In genomic region chr6:293185-294174, GRCh38 we compare ENCODE assay signal across 8 cellular contexts. TPM values are rescaled to one million over a fixed set of nuclear protein-coding genes. Genes with fewer than 3 reads are reported as not detected.
DNase-seq lines count a peak whose midpoint lies in the region; ATAC-seq, FAIRE-seq and TF ChIP-seq lines count a peak whose summit lies in the region.

No MANE protein-coding gene starts in this region.

- peaks cover 4% of the 10 kb centered on the region for H3K9me3 ChIP-seq in neural progenitor cell (ENCODE audit: low read depth)

- 41% methylated on average over 24 of the region's 24 CpGs for WGBS in urinary bladder

- peaks cover 23% of the 10 kb centered on the region for H3K9me3 Mint-ChIP-seq in neural progenitor cell

- no peak overlapping the region for H3K27ac ChIP-seq in neural progenitor cell
- H3K27ac ChIP-seq in urinary bladder (ENCODE audit: low read depth): peak overlapping the region; percentile 98

- H3K9ac ChIP-seq in neural progenitor cell: no peak overlapping the region

- peaks cover 9% of the 10 kb centered on the region for H3K4me1 ChIP-seq in neural progenitor cell
- H3K4me1 ChIP-seq in urinary bladder (ENCODE audit: insufficient read depth): no peaks in the 10 kb centered on the region

- peak overlapping the region; percentile 72 for H3K4me3 ChIP-seq in epithelial cell of proximal tubule (ENCODE audit: low read depth, low read length)
- peak overlapping the region; percentile 60 for H3K4me3 ChIP-seq in neural progenitor cell
- peak overlapping the region; percentile 73 for H3K4me3 ChIP-seq in urinary bladder (ENCODE audit: low read depth, low read length)

- H2AFZ ChIP-seq in neural progenitor cell (replicated peaks): peak overlapping the region; percentile 92

- H3K4me3 Mint-ChIP-seq in neural progenitor cell: peak overlapping the region; percentile 96

- peaks cover 4% of the 10 kb centered on the region for H4K20me1 ChIP-seq in neural progenitor cell (ENCODE audit: low read depth)

- H3K4me2 ChIP-seq in neural progenitor cell: peak overlapping the region; percentile 88

- peaks cover 5% of the 10 kb centered on the region for H3K27me3 Mint-ChIP-seq in neural progenitor cell (ENCODE audit: insufficient read depth, low read depth)

- no peak for ATAC-seq in GM18502 (IDR thresholded peaks at IDR 0.05; ENCODE audit: poor library complexity, unreplicated experiment)

- no peaks in the 10 kb centered on the region for H3K36me3 Mint-ChIP-seq in neural progenitor cell

- DNase-seq in GM19239 (ENCODE audit: insufficient read length, low spot score) (no peak), epithelial cell of proximal tubule (ENCODE audit: low read depth) (peak; percentile 9), neural progenitor cell (ENCODE audit: low spot score) (peak; percentile 53), HuH-7.5 (ENCODE audit: low spot score) (no peak), germinal center (ENCODE audit: low spot score) (no peak)
- DNase-seq in activated CD4-positive, alpha-beta T cell treated with anti-CD3 and anti-CD28 coated beads, Interleukin-2, amount 50 U/mL, for 24 hours (ENCODE audit: low read depth in 1 of 2, low spot score in 1 of 2): peak; percentile 22 to 32

- H3F3A ChIP-seq in neural progenitor cell (ENCODE audit: low read depth): peaks cover 23% of the 10 kb centered on the region

- peak; percentile 86 for FAIRE-seq in GM19239 (lab: Jason Lieb, UNC)

- H3K27me3 ChIP-seq in neural progenitor cell: no peaks in the 10 kb centered on the region

- H3K4me1 Mint-ChIP-seq in neural progenitor cell: peaks cover 26% of the 10 kb centered on the region

- TF ChIP-seq CTCF in epithelial cell of proximal tubule (conservative IDR thresholded peaks at IDR 0.05; ENCODE audit: low read depth, low read length) (no peak), neural progenitor cell (IDR thresholded peaks at IDR 0.05) (no peak)

- H3K36me3 ChIP-seq in neural progenitor cell (no peaks in the 10 kb centered on the region), urinary bladder (ENCODE audit: insufficient read depth) (no peaks in the 10 kb centered on the region)

- peak overlapping the region; percentile 55 for H3K27ac Mint-ChIP-seq in neural progenitor cell

- H3K79me2 ChIP-seq in neural progenitor cell (ENCODE audit: low read depth): peaks cover 38% of the 10 kb centered on the region

RNA-seq across cellular contexts. Expression of gene DUSP22, which starts 1.2 kb away (rescaled TPM):
- total RNA-seq in epithelial cell of proximal tubule: 25.3 and 30.5 TPM in 2 replicates
- total RNA-seq in neural progenitor cell (ENCODE audit: low replicate concordance): 40.0 and 51.3 TPM in 2 replicates
- 23.2 TPM for total RNA-seq in urinary bladder
- 59.0 TPM for polyA plus RNA-seq in urinary bladder

Comparison
In these comparisons a context has a peak if more than half of its experiments do, and no peak if none do; other contexts are left out.
1. DNase-seq: peak in activated CD4-positive, alpha-beta T cell treated with anti-CD3 and anti-CD28 coated beads, Interleukin-2, amount 50 U/mL, for 24 hours (2 of 2), epithelial cell of proximal tubule (single experiment) and neural progenitor cell (single experiment); none in GM19239 (single experiment), HuH-7.5 (single experiment) and germinal center (single experiment).
2. Peak in every context shown above with its lines, with median percentiles within 50 percentile points of each other: H3K4me3 ChIP-seq.